ENCODE assay signal across 7 cellular contexts in genomic region chr2:85410584-85411404, GRCh38. TPM values are rescaled to one million over a fixed set of nuclear protein-coding genes. Genes with fewer than 3 reads are reported as not detected.
A peak's percentile ranks its signal among the peaks of the same experiment; 100 is the strongest.
DNase-seq lines count a peak whose midpoint lies in the region; ATAC-seq and TF ChIP-seq lines count a peak whose summit lies in the region.

No MANE protein-coding gene starts in this region.

- in situ Hi-C loops in GM23248 (cut with MboI) = no loop called here

- H3K36me3 ChIP-seq in GM23248 (ENCODE audit: low read depth) (no peaks in the 10 kb centered on the region), OCI-LY1 (ENCODE audit: insufficient read depth, low read length) (no peaks in the 10 kb centered on the region), esophagus muscularis mucosa (no peaks in the 10 kb centered on the region)

- no peak for TF ChIP-seq POLR2A in esophagus muscularis mucosa (IDR thresholded peaks at IDR 0.05; ENCODE audit: low read depth)

- TF ChIP-seq EP300 in esophagus muscularis mucosa (IDR thresholded peaks at IDR 0.05) = no peak

- TF ChIP-seq CTCF in OCI-LY1 (IDR thresholded peaks at IDR 0.05; ENCODE audit: low read length) (no peak), esophagus muscularis mucosa (IDR thresholded peaks at IDR 0.05) (no peak), dorsolateral prefrontal cortex (IDR thresholded peaks at IDR 0.05 in 54 of 56, conservative IDR thresholded peaks at IDR 0.05 in 2 of 56; ENCODE audit: low read depth in 1 of 56, partially characterized antibody in 56 of 56) (no peak)

- intact Hi-C loops in esophagus muscularis mucosa (cut with DNase I) = no loop called here
- intact Hi-C loops in dorsolateral prefrontal cortex (cut with DNase I) = no loop called here

- no peaks in the 10 kb centered on the region for H3K9me3 Mint-ChIP-seq in stimulated activated naive CD8-positive, alpha-beta T cell treated with anti-CD3 and anti-CD28 coated beads, Interleukin-15, amount 100 ng/mL, for 72 hours

- H3K27me3 ChIP-seq in GM23248 (replicated peaks; ENCODE audit: insufficient read depth) (no peaks in the 10 kb centered on the region), OCI-LY1 (ENCODE audit: insufficient read depth, low read length) (no peaks in the 10 kb centered on the region), esophagus muscularis mucosa (peaks cover 0 to 3% (median 0%) of the 10 kb centered on the region in 4 donors), dorsolateral prefrontal cortex (peaks cover 0 to 26% (median 6%) of the 10 kb centered on the region in 45 donors)

- H3K4me3 ChIP-seq in GM23248 (peak overlapping the region; percentile 44), OCI-LY1 (ENCODE audit: low read depth, low read length, poor library complexity, severe bottlenecking) (no peak overlapping the region), esophagus muscularis mucosa (peak overlapping the region in 1 of 4 donors; percentile 9), dorsolateral prefrontal cortex (peak overlapping the region in 8 of 59 donors; percentile 6 to 49 (median 27))

- peaks cover 65% of the 10 kb centered on the region for H3K79me2 ChIP-seq in GM23248 (ENCODE audit: insufficient read depth)
- H3K79me2 ChIP-seq in OCI-LY1 (ENCODE audit: insufficient read depth, low read length) = no peaks in the 10 kb centered on the region

- H3K9me2 ChIP-seq in GM23248 (ENCODE audit: insufficient read depth) (no peaks in the 10 kb centered on the region), OCI-LY1 (ENCODE audit: low read depth, low read length) (no peaks in the 10 kb centered on the region)

- H3K4me2 ChIP-seq in GM23248 (ENCODE audit: unreplicated experiment) (peak overlapping the region; percentile 67), OCI-LY1 (ENCODE audit: low read length) (peak overlapping the region; percentile 9; the same call in 1 of the 2 replicates)

- H3K9me3 ChIP-seq in GM23248 (ENCODE audit: low read depth) (no peaks in the 10 kb centered on the region), OCI-LY1 (ENCODE audit: low read length) (no peaks in the 10 kb centered on the region), esophagus muscularis mucosa (no peaks in the 10 kb centered on the region)

- H3K9ac ChIP-seq in GM23248 (peak overlapping the region; percentile 64), OCI-LY1 (ENCODE audit: low read length) (no peak overlapping the region)

- no peak for ATAC-seq in stimulated activated naive CD8-positive, alpha-beta T cell treated with anti-CD3 and anti-CD28 coated beads, Interleukin-15, amount 100 ng/mL, for 72 hours
- ATAC-seq in GM19324 (IDR thresholded peaks at IDR 0.05; ENCODE audit: low FRiP score, unreplicated experiment) = no peak

- H3K27me3 Mint-ChIP-seq in stimulated activated naive CD8-positive, alpha-beta T cell treated with anti-CD3 and anti-CD28 coated beads, Interleukin-15, amount 100 ng/mL, for 72 hours = no peaks in the 10 kb centered on the region

- peak overlapping the region; percentile 69 to 71 for H3K4me3 Mint-ChIP-seq in stimulated activated naive CD8-positive, alpha-beta T cell treated with anti-CD3 and anti-CD28 coated beads, Interleukin-15, amount 100 ng/mL, for 72 hours

- DNase-seq in GM23248 = peak; percentile 72
- no peak for DNase-seq in esophagus muscularis mucosa (ENCODE audit: extremely low spot score)
- DNase-seq in stimulated activated naive CD8-positive, alpha-beta T cell treated with anti-CD3 and anti-CD28 coated beads, Interleukin-15, amount 100 ng/mL, for 72 hours = no peak
- DNase-seq in dorsolateral prefrontal cortex = no peak
- no peak for DNase-seq in stimulated activated CD8-positive, alpha-beta memory T cell treated with anti-CD3 and anti-CD28 coated beads, Interleukin-4, amount 100 ng/mL, for 48 hours

- peak overlapping the region in 1 of 2 donors; percentile 13 for H3K27ac Mint-ChIP-seq in stimulated activated naive CD8-positive, alpha-beta T cell treated with anti-CD3 and anti-CD28 coated beads, Interleukin-15, amount 100 ng/mL, for 72 hours

- WGBS in GM23248 (ENCODE audit: low coverage in 1 of 2, low lambda C conversion rate in 2 of 2, missing lambda C conversion rate in 2 of 2), 2 experiments = 10 to 20% methylated on average over 13 of the region's 13 CpGs
- WGBS in esophagus muscularis mucosa = 79% methylated on average over 13 of the region's 13 CpGs

- no peaks in the 10 kb centered on the region for H4K20me1 ChIP-seq in GM23248 (ENCODE audit: insufficient read depth)
- no peaks in the 10 kb centered on the region for H4K20me1 ChIP-seq in OCI-LY1 (ENCODE audit: insufficient read depth, low read length)

- H3K27ac ChIP-seq in GM23248 (peak overlapping the region; percentile 69), OCI-LY1 (ENCODE audit: low read depth, low read length, poor library complexity, severe bottlenecking) (no peak overlapping the region), esophagus muscularis mucosa (replicated peaks in 1 of 4) (peak overlapping the region in 3 of 4 donors; percentile 33 to 45 (median 44)), dorsolateral prefrontal cortex (peak overlapping the region in 8 of 59 donors; percentile 10 to 61 (median 48))

- peaks cover 79% of the 10 kb centered on the region for H3K4me1 Mint-ChIP-seq in stimulated activated naive CD8-positive, alpha-beta T cell treated with anti-CD3 and anti-CD28 coated beads, Interleukin-15, amount 100 ng/mL, for 72 hours

- H2AFZ ChIP-seq in GM23248 = peak overlapping the region; percentile 22
- no peak overlapping the region for H2AFZ ChIP-seq in OCI-LY1 (ENCODE audit: low read length)

- peaks cover 40% of the 10 kb centered on the region for H3K4me1 ChIP-seq in GM23248 (ENCODE audit: insufficient read depth)
- H3K4me1 ChIP-seq in OCI-LY1 (ENCODE audit: insufficient read depth, low read length, severe bottlenecking) = peaks cover 24% of the 10 kb centered on the region
- H3K4me1 ChIP-seq in esophagus muscularis mucosa = peaks cover 5 to 44% (median 35%) of the 10 kb centered on the region in 4 donors

- H3F3A ChIP-seq in GM23248 (ENCODE audit: insufficient read depth) (peaks cover 18% of the 10 kb centered on the region), OCI-LY1 (ENCODE audit: insufficient read depth, low read length) (no peaks in the 10 kb centered on the region)

RNA-seq across cellular contexts. Expression of gene CAPG, which starts 0.6 kb away (rescaled TPM):
- total RNA-seq in GM23248 (2014; rRNA removed; shearing (Covaris generic)) = 223 and 249 TPM in 2 replicates
- polyA plus RNA-seq in GM23248 (2016; fragmentation: Nextera tagmentation; extraction: Ambion mirVana) = 346 and 384 TPM in 2 replicates
- 10 to 100 TPM; 22.8 to 73.6 (median 30.8) TPM for total RNA-seq in esophagus muscularis mucosa
- 10 to 100 TPM; 11.3 to 75.2 (median 31.8) TPM for total RNA-seq in dorsolateral prefrontal cortex

RNA-seq across cellular contexts. Expression of gene SH2D6, which starts 7.7 kb away (rescaled TPM):
- total RNA-seq in GM23248 (2014; rRNA removed; shearing (Covaris generic)) = not detected in 2 replicates
- polyA plus RNA-seq in GM23248 (2016; fragmentation: Nextera tagmentation; extraction: Ambion mirVana) = 0.31 TPM in 1 of 2 replicates, not detected in the other
- total RNA-seq in esophagus muscularis mucosa (not detected), dorsolateral prefrontal cortex (10 to 100 TPM in 2 of 120 experiments, 1 to 10 TPM in 117, under 1 TPM in 1; 0.96 to 14.2 (median 3.5) TPM)

RNA-seq across cellular contexts. Expression of gene ELMOD3, which starts 56.2 kb away (rescaled TPM):
- 15.4 and 23.8 TPM in 2 replicates for total RNA-seq in GM23248 (2014; rRNA removed; shearing (Covaris generic))
- 12.8 and 15.3 TPM in 2 replicates for polyA plus RNA-seq in GM23248 (2016; fragmentation: Nextera tagmentation; extraction: Ambion mirVana)
- total RNA-seq in esophagus muscularis mucosa (10 to 100 TPM; 17.4 to 21.5 (median 18.3) TPM), dorsolateral prefrontal cortex (10 to 100 TPM; 17.1 to 43.7 (median 29.2) TPM)

RNA-seq across cellular contexts. Expression of gene RETSAT, which starts 56.5 kb away (rescaled TPM):
- total RNA-seq in GM23248 (2014; rRNA removed; shearing (Covaris generic)) = 46.0 and 68.6 TPM in 2 replicates
- polyA plus RNA-seq in GM23248 (2016; fragmentation: Nextera tagmentation; extraction: Ambion mirVana) = 15.6 and 20.4 TPM in 2 replicates
- total RNA-seq in esophagus muscularis mucosa (10 to 100 TPM; 34.3 to 63.7 (median 45.7) TPM), dorsolateral prefrontal cortex (10 to 100 TPM; 19.8 to 54.2 (median 39.0) TPM)
